ENCODE assay signal across 2 cellular contexts in genomic region chr2:127862228-127862627, GRCh38.
TF ChIP-seq lines count a peak whose summit lies in the region.

No MANE protein-coding gene starts in this region.

TF ChIP-seq in HepG2, 621 proteins besides CTCF, POLR2A, EP300 and RAD21:
- 0 out of 2 replicates have a peak, but pooled peaks have one; percentile 26 for TF ChIP-seq POLR2G (IDR thresholded peaks at IDR 0.05; ENCODE audit: low read depth, low read length)
- no peak for TF ChIP-seq ZNF883 (CRISPR knock-in tag; IDR thresholded peaks at IDR 0.05; ENCODE audit: not compliant biosample characterization)
- peak; percentile 31; the same call in 1 of the 2 replicates for TF ChIP-seq ZFP1 (CRISPR knock-in tag; IDR thresholded peaks at IDR 0.05)
- peak; percentile 80 for TF ChIP-seq RBM22 (optimal IDR thresholded peaks at IDR 0.05; ENCODE audit: low read length)
- 0 out of 2 replicates have a peak, but pooled peaks have one; percentile 26 for TF ChIP-seq KDM2A (CRISPR knock-in tag; IDR thresholded peaks at IDR 0.05; ENCODE audit: borderline replicate concordance, low read depth)
- no peak for TF ChIP-seq ARID4A (CRISPR knock-in tag; IDR thresholded peaks at IDR 0.05; ENCODE audit: borderline replicate concordance)

TF ChIP-seq in WTC11, 78 proteins besides CTCF, POLR2A, EP300 and RAD21:
- TF ChIP-seq FOXP1 (CRISPR knock-in tag; IDR thresholded peaks at IDR 0.05; ENCODE audit: borderline replicate concordance) (no peak), ERG (CRISPR knock-in tag; IDR thresholded peaks at IDR 0.05) (no peak), IRF1 (CRISPR knock-in tag; IDR thresholded peaks at IDR 0.05) (no peak), CREB1 (CRISPR knock-in tag; IDR thresholded peaks at IDR 0.05) (no peak), ZNF263 (CRISPR knock-in tag; IDR thresholded peaks at IDR 0.05; ENCODE audit: low read depth) (no peak), TEAD4 (CRISPR knock-in tag; IDR thresholded peaks at IDR 0.05) (no peak), GABPB1 (CRISPR knock-in tag; IDR thresholded peaks at IDR 0.05) (no peak), ATF2 (CRISPR knock-in tag; IDR thresholded peaks at IDR 0.05; ENCODE audit: borderline replicate concordance, low read depth) (no peak), FOXK1 (CRISPR knock-in tag; IDR thresholded peaks at IDR 0.05) (no peak), E2F4 (CRISPR knock-in tag; IDR thresholded peaks at IDR 0.05; ENCODE audit: borderline replicate concordance, low read depth) (no peak), TEAD1 (CRISPR knock-in tag; IDR thresholded peaks at IDR 0.05) (no peak)
